In genomic region chr7:109983618-109984017, GRCh38 we compare ENCODE assay signal across 1 cellular context.
TF ChIP-seq lines count a peak whose summit lies in the region.

No MANE protein-coding gene starts in this region.

TF ChIP-seq in HCT116, 20 proteins besides CTCF, POLR2A, EP300 and RAD21 (continued from another document):
- no peak for TF ChIP-seq EZH2phosphoT487 (IDR thresholded peaks at IDR 0.05; ENCODE audit: borderline replicate concordance)
- TF ChIP-seq FOSL1 (IDR thresholded peaks at IDR 0.05; ENCODE audit: low read depth) = no peak
- no peak for TF ChIP-seq YY1 (IDR thresholded peaks at IDR 0.05; ENCODE audit: extremely low read depth, insufficient replicate concordance, low read depth, low read length)
- TF ChIP-seq ZNF274 (IDR thresholded peaks at IDR 0.05; ENCODE audit: low read depth, low read length) = no peak
- no peak for TF ChIP-seq ZFX (IDR thresholded peaks at IDR 0.05)
- TF ChIP-seq, protein P1, sequence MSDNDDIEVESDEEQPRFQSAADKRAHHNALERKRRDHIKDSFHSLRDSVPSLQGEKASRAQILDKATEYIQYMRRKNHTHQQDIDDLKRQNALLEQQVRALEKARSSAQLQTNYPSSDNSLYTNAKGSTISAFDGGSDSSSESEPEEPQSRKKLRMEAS (IDR thresholded peaks at IDR 0.05) = no peak
- no peak for TF ChIP-seq EZH2 (IDR thresholded peaks at IDR 0.05)
- no peak for TF ChIP-seq SRF (IDR thresholded peaks at IDR 0.05; ENCODE audit: low read depth)
- TF ChIP-seq, protein P2, sequence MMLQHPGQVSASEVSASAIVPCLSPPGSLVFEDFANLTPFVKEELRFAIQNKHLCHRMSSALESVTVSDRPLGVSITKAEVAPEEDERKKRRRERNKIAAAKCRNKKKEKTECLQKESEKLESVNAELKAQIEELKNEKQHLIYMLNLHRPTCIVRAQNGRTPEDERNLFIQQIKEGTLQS (IDR thresholded peaks at IDR 0.05) = no peak
- TF ChIP-seq JUND (IDR thresholded peaks at IDR 0.05) = no peak
- TF ChIP-seq EGR1 (IDR thresholded peaks at IDR 0.05; ENCODE audit: low read depth) = no peak
- TF ChIP-seq, protein P3, sequence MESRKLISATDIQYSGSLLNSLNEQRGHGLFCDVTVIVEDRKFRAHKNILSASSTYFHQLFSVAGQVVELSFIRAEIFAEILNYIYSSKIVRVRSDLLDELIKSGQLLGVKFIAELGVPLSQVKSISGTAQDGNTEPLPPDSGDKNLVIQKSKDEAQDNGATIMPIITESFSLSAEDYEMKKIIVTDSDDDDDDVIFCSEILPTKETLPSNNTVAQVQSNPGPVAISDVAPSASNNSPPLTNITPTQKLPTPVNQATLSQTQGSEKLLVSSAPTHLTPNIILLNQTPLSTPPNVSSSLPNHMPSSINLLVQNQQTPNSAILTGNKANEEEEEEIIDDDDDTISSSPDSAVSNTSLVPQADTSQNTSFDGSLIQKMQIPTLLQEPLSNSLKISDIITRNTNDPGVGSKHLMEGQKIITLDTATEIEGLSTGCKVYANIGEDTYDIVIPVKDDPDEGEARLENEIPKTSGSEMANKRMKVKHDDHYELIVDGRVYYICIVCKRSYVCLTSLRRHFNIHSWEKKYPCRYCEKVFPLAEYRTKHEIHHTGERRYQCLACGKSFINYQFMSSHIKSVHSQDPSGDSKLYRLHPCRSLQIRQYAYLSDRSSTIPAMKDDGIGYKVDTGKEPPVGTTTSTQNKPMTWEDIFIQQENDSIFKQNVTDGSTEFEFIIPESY (IDR thresholded peaks at IDR 0.05; ENCODE audit: extremely low read depth, insufficient replicate concordance, low read length) = no peak
- TF ChIP-seq SIN3A (IDR thresholded peaks at IDR 0.05; ENCODE audit: low read depth) = no peak
- TF ChIP-seq CEBPB (IDR thresholded peaks at IDR 0.05; ENCODE audit: low read depth) = no peak
